Comparison of ENCODE assay signal across 27 cellular contexts in the genomic region with DNA sequence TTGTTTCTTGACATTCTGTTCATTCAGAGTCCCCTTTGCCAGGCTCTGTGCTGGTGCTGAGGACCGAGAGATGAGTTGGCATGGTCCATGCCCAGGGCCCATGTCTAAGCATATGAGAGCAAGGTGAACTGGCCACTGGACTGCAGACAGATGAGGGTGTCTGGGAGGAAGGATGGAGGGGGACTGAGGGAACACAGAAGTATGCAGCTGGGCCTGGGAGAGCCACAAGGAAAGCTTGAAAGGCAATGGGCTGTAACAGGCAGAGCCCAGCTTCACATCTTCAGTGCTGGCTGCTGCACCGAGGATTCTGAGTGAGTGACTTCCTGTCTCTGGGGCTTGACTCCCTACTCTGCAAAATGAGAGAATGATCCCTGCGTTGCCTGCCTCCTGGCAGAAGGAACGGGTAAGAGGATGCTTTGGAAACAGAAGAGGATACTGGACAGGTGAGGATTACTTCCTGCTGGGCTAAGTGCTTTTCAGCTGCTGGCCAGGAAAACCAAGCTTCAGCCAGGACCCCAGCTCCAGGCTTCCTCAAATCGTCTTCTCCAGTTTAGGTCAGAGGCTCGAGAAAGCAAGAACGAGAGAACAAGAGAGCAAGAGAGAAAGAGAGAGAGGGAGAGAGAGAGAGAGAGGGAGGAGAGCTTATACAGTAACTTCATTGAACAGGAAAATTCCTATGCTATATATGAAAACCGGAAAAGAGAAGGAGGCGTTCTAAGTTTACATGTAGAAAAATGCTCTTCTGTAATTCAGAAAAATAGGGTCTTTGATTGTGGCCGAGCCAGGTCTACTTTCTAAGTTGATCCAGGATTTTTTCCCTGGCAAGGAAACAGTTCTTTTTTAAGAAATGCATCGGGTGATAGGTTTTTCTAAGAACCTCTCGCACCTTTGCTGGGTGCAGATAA. TPM values are rescaled to one million over a fixed set of nuclear protein-coding genes. Genes with fewer than 3 reads are reported as not detected.
A peak's percentile ranks its signal among the peaks of the same experiment; 100 is the strongest.
DNase-seq lines count a peak whose midpoint lies in the region; ATAC-seq and TF ChIP-seq lines count a peak whose summit lies in the region.
"Had no signal": no experiment of that assay in that cellular context is flagged by ENCODE, and none has a peak within 500 bp of the region (broad histone marks: within the 10 kb centered on the region; RNA-seq: fewer than 3 reads in every experiment).

No MANE protein-coding gene starts in this region.

- H3K4me3 Mint-ChIP-seq in activated CD4-positive, alpha-beta memory T cell treated with anti-CD3 and anti-CD28 coated beads, Interleukin-2, amount 10 ng/mL, durations not matched to agents 7 days and 5 days: no peak overlapping the region
- H3K4me3 Mint-ChIP-seq in stimulated activated memory B cell treated with anti-CD40 and anti-IgM and Interleukin-4, amounts not matched to agents 10 μg/mL and 1 μg/mL and 100 μg/mL, for 72 hours: no peak overlapping the region
- H3K4me3 Mint-ChIP-seq: activated CD8-positive, alpha-beta memory T cell treated with anti-CD3 and anti-CD28 coated beads, Interleukin-2, amount 10 ng/mL, durations not matched to agents 7 days and 5 days; activated T-helper 1 cell treated with anti-CD3 and anti-CD28 coated beads, Interleukin-12 subunit alpha, Interleukin-12 subunit beta, Interleukin-2, Interleukin-4 antibody, amounts not matched to agents 30 ng/mL and 10 ng/mL and 1 ng/mL, durations not matched to agents 14 hours and 24 hours and 36 hours; CD4-positive, alpha-beta T cell; naive thymus-derived CD8-positive, alpha-beta T cell; stimulated activated naive B cell treated with anti-CD40 and anti-IgM and Interleukin-4, amounts not matched to agents 10 μg/mL and 1 μg/mL and 100 μg/mL, for 72 hours; T-helper 17 cell had no signal

- peak overlapping the region in 1 of 2 experiments; percentile 12 for H2BK12ac ChIP-seq in mesenchymal stem cell (ENCODE audit: low read length in 2 of 2)

- H2BK15ac ChIP-seq in mesenchymal stem cell (ENCODE audit: low read depth, poor library complexity, severe bottlenecking): peak overlapping the region; percentile 33

- no peak overlapping the region for H3K4ac ChIP-seq in mesenchymal stem cell (ENCODE audit: low read depth in 1 of 2, low read length in 2 of 2)

- H3K4me1 Mint-ChIP-seq in activated CD4-positive, alpha-beta memory T cell treated with anti-CD3 and anti-CD28 coated beads, Interleukin-2, amount 10 ng/mL, durations not matched to agents 7 days and 5 days: peaks cover 4% of the 10 kb centered on the region
- peaks cover 8% of the 10 kb centered on the region for H3K4me1 Mint-ChIP-seq in stimulated activated memory B cell treated with anti-CD40 and anti-IgM and Interleukin-4, amounts not matched to agents 10 μg/mL and 1 μg/mL and 100 μg/mL, for 72 hours

- no peak overlapping the region for H2BK5ac ChIP-seq in mesenchymal stem cell (ENCODE audit: low read depth, low read length, poor library complexity, severe bottlenecking)

- H3K23ac ChIP-seq in mesenchymal stem cell (ENCODE audit: low read length in 2 of 2): no peak overlapping the region

- H3K4me3 ChIP-seq in mesenchymal stem cell (ENCODE audit: insufficient read depth in 1 of 2, low read depth in 1 of 2, low read length in 2 of 2) (no peak overlapping the region), subcutaneous abdominal adipose tissue (ENCODE audit: low read depth in 1 of 5, low read length in 5 of 5) (no peak overlapping the region)
- H3K4me3 ChIP-seq: cardiac muscle cell had no signal

- no peak overlapping the region for H3K14ac ChIP-seq in mesenchymal stem cell (ENCODE audit: low read length in 2 of 2)

- CTCF ChIA-PET in activated CD4-positive, alpha-beta memory T cell treated with anti-CD3 and anti-CD28 coated beads, Interleukin-2, amount 10 ng/mL, durations not matched to agents 7 days and 5 days (lab: Charles Lee): interaction anchor here (0.9 to 3.4 kb wide), 3 partner anchors 12 to 168 kb away, joined by 3 to 14 read pairs (median 5); no protein-coding TSS in a partner anchor

- H4K91ac ChIP-seq in mesenchymal stem cell (ENCODE audit: low read length): no peak overlapping the region

- H2BK120ac ChIP-seq in mesenchymal stem cell (ENCODE audit: low read depth, low read length): no peak overlapping the region

- H3K79me1 ChIP-seq in mesenchymal stem cell (replicated peaks; ENCODE audit: low read length, poor library complexity, severe bottlenecking): no peaks in the 10 kb centered on the region

- H3K18ac ChIP-seq in mesenchymal stem cell (ENCODE audit: low read depth in 1 of 2, low read length in 2 of 2): no peak overlapping the region

- H3K9ac ChIP-seq in mesenchymal stem cell (ENCODE audit: low read length): no peak overlapping the region
- peak overlapping the region in 2 of 5 donors; percentile 12 to 60 for H3K9ac ChIP-seq in subcutaneous abdominal adipose tissue (ENCODE audit: low read length in 5 of 5)
- H3K9ac ChIP-seq: SK-N-SH had no signal

- H3K9me3 ChIP-seq in mesenchymal stem cell (ENCODE audit: control insufficient read depth, low read length) (no peaks in the 10 kb centered on the region), subcutaneous abdominal adipose tissue (ENCODE audit: control insufficient read depth in 5 of 5, low read length in 5 of 5) (peaks cover 0 to 3% (median 0%) of the 10 kb centered on the region in 5 donors)
- H3K9me3 ChIP-seq: SK-N-SH had no signal

- DNase-seq in DMS79 (lab: John Stamatoyannopoulos, UW) (peak; percentile 5), DMS79 treated with DMSO at 0.1 percent for 48 hours (lab: John Stamatoyannopoulos, UW) (no peak), mesenchymal stem cell (no peak)
- no peak for DNase-seq in activated CD4-positive, alpha-beta memory T cell treated with anti-CD3 and anti-CD28 coated beads, Interleukin-2, amount 10 ng/mL, durations not matched to agents 7 days and 5 days
- DNase-seq: 8988T; activated CD4-positive, alpha-beta T cell treated with anti-CD3 and anti-CD28 coated beads for 48 hours; activated CD8-positive, alpha-beta memory T cell treated with anti-CD3 and anti-CD28 coated beads, Interleukin-2, amount 10 ng/mL, durations not matched to agents 7 days and 5 days; activated naive CD4-positive, alpha-beta T cell treated with anti-CD3 and anti-CD28 coated beads, Interleukin-2, amount 50 U/mL, for 16 hours; amygdala; CD4-positive, alpha-beta T cell; GDM1; mesendoderm; naive thymus-derived CD8-positive, alpha-beta T cell; NCI-H1417 treated with DMSO at 0.1 percent for 48 hours; RPMI8226; SK-N-SH; stimulated activated CD4-positive, alpha-beta T cell treated with anti-CD3 and anti-CD28 coated beads, Interleukin-4, amount 100 ng/mL, for 1 hour; stimulated activated naive B cell treated with anti-CD40 and anti-IgM and Interleukin-4, amounts not matched to agents 10 μg/mL and 1 μg/mL and 100 μg/mL, for 72 hours; T-helper 17 cell; trophoblast cell had no signal

- POLR2A ChIA-PET in activated CD4-positive, alpha-beta memory T cell treated with anti-CD3 and anti-CD28 coated beads, Interleukin-2, amount 10 ng/mL, durations not matched to agents 7 days and 5 days (lab: Charles Lee): interaction anchor here (0.9 kb wide), 1 partner anchor 225 kb away, joined by 3 read pairs; no protein-coding TSS in a partner anchor

- no peaks in the 10 kb centered on the region for H3K9me3 Mint-ChIP-seq in activated CD4-positive, alpha-beta memory T cell treated with anti-CD3 and anti-CD28 coated beads, Interleukin-2, amount 10 ng/mL, durations not matched to agents 7 days and 5 days
- H3K9me3 Mint-ChIP-seq in stimulated activated memory B cell treated with anti-CD40 and anti-IgM and Interleukin-4, amounts not matched to agents 10 μg/mL and 1 μg/mL and 100 μg/mL, for 72 hours: no peaks in the 10 kb centered on the region
- H3K9me3 Mint-ChIP-seq: activated T-helper 1 cell treated with anti-CD3 and anti-CD28 coated beads, Interleukin-12 subunit alpha, Interleukin-12 subunit beta, Interleukin-2, Interleukin-4 antibody, amounts not matched to agents 30 ng/mL and 10 ng/mL and 1 ng/mL, durations not matched to agents 14 hours and 24 hours and 36 hours; CD4-positive, alpha-beta T cell; naive thymus-derived CD8-positive, alpha-beta T cell; stimulated activated naive B cell treated with anti-CD40 and anti-IgM and Interleukin-4, amounts not matched to agents 10 μg/mL and 1 μg/mL and 100 μg/mL, for 72 hours had no signal

- H4K8ac ChIP-seq in mesenchymal stem cell (ENCODE audit: low read length): no peak overlapping the region

- peaks cover 25% of the 10 kb centered on the region for H3K4me1 ChIP-seq in mesenchymal stem cell (ENCODE audit: control insufficient read depth, insufficient read depth, low read depth, low read length)
- H3K4me1 ChIP-seq in subcutaneous abdominal adipose tissue (ENCODE audit: control insufficient read depth in 5 of 5, insufficient read depth in 5 of 5, low read length in 5 of 5): peaks cover 41 to 92% (median 78%) of the 10 kb centered on the region in 5 donors

- ATAC-seq in GM18505 (IDR thresholded peaks at IDR 0.05; ENCODE audit: unreplicated experiment): no peak
- no peak for ATAC-seq in stimulated activated memory B cell treated with anti-CD40 and anti-IgM and Interleukin-4, amounts not matched to agents 10 μg/mL and 1 μg/mL and 100 μg/mL, for 72 hours
- ATAC-seq: activated CD8-positive, alpha-beta memory T cell treated with anti-CD3 and anti-CD28 coated beads, Interleukin-2, amount 10 ng/mL, durations not matched to agents 7 days and 5 days; naive thymus-derived CD8-positive, alpha-beta T cell; stimulated activated naive B cell treated with anti-CD40 and anti-IgM and Interleukin-4, amounts not matched to agents 10 μg/mL and 1 μg/mL and 100 μg/mL, for 72 hours; T-helper 17 cell had no signal

- WGBS in mesenchymal stem cell: 84% methylated on average over 12 of the region's 12 CpGs

- H3K27me3 ChIP-seq in mesenchymal stem cell (ENCODE audit: control insufficient read depth in 1 of 2, insufficient read depth in 1 of 2, low read length in 2 of 2) (peaks cover 7 to 74% of the 10 kb centered on the region in 2 experiments), subcutaneous abdominal adipose tissue (ENCODE audit: control insufficient read depth in 5 of 5, insufficient read depth in 4 of 5, low read length in 5 of 5) (no peaks in the 10 kb centered on the region)

- H3K27ac Mint-ChIP-seq in activated CD4-positive, alpha-beta memory T cell treated with anti-CD3 and anti-CD28 coated beads, Interleukin-2, amount 10 ng/mL, durations not matched to agents 7 days and 5 days: no peak overlapping the region
- no peak overlapping the region for H3K27ac Mint-ChIP-seq in stimulated activated memory B cell treated with anti-CD40 and anti-IgM and Interleukin-4, amounts not matched to agents 10 μg/mL and 1 μg/mL and 100 μg/mL, for 72 hours
- H3K27ac Mint-ChIP-seq: activated CD8-positive, alpha-beta memory T cell treated with anti-CD3 and anti-CD28 coated beads, Interleukin-2, amount 10 ng/mL, durations not matched to agents 7 days and 5 days; activated T-helper 1 cell treated with anti-CD3 and anti-CD28 coated beads, Interleukin-12 subunit alpha, Interleukin-12 subunit beta, Interleukin-2, Interleukin-4 antibody, amounts not matched to agents 30 ng/mL and 10 ng/mL and 1 ng/mL, durations not matched to agents 14 hours and 24 hours and 36 hours; CD4-positive, alpha-beta T cell; stimulated activated naive B cell treated with anti-CD40 and anti-IgM and Interleukin-4, amounts not matched to agents 10 μg/mL and 1 μg/mL and 100 μg/mL, for 72 hours; T-helper 17 cell had no signal

- H2AFZ ChIP-seq in mesenchymal stem cell (ENCODE audit: low read depth, low read length): no peak overlapping the region

- H3K36me3 ChIP-seq in mesenchymal stem cell (ENCODE audit: control insufficient read depth in 1 of 2, insufficient read depth in 2 of 2, low read depth in 1 of 2, low read length in 2 of 2) (no peaks in the 10 kb centered on the region), subcutaneous abdominal adipose tissue (ENCODE audit: control insufficient read depth in 5 of 5, insufficient read depth in 5 of 5, low read length in 5 of 5) (peaks cover 0 to 10% (median 3%) of the 10 kb centered on the region in 5 donors)
- H3K36me3 ChIP-seq: cardiac muscle cell had no signal

- no peak overlapping the region for H3K4me2 ChIP-seq in mesenchymal stem cell (ENCODE audit: low read length, poor library complexity, severe bottlenecking)
- H3K4me2 ChIP-seq: SK-N-SH had no signal

- H3K27me3 Mint-ChIP-seq in activated CD4-positive, alpha-beta memory T cell treated with anti-CD3 and anti-CD28 coated beads, Interleukin-2, amount 10 ng/mL, durations not matched to agents 7 days and 5 days: peaks cover 25% of the 10 kb centered on the region
- H3K27me3 Mint-ChIP-seq in stimulated activated memory B cell treated with anti-CD40 and anti-IgM and Interleukin-4, amounts not matched to agents 10 μg/mL and 1 μg/mL and 100 μg/mL, for 72 hours: peaks cover 28% of the 10 kb centered on the region

- no peaks in the 10 kb centered on the region for H3K36me3 Mint-ChIP-seq in activated CD4-positive, alpha-beta memory T cell treated with anti-CD3 and anti-CD28 coated beads, Interleukin-2, amount 10 ng/mL, durations not matched to agents 7 days and 5 days (ENCODE audit: low read depth)
- H3K36me3 Mint-ChIP-seq in stimulated activated memory B cell treated with anti-CD40 and anti-IgM and Interleukin-4, amounts not matched to agents 10 μg/mL and 1 μg/mL and 100 μg/mL, for 72 hours: no peaks in the 10 kb centered on the region
- H3K36me3 Mint-ChIP-seq: activated CD8-positive, alpha-beta memory T cell treated with anti-CD3 and anti-CD28 coated beads, Interleukin-2, amount 10 ng/mL, durations not matched to agents 7 days and 5 days; naive thymus-derived CD8-positive, alpha-beta T cell; stimulated activated naive B cell treated with anti-CD40 and anti-IgM and Interleukin-4, amounts not matched to agents 10 μg/mL and 1 μg/mL and 100 μg/mL, for 72 hours had no signal

- H3K27ac ChIP-seq in angular gyrus (ENCODE audit: low read depth, low read length) (peak overlapping the region; percentile 33), mesenchymal stem cell (ENCODE audit: low read length, poor library complexity, severe bottlenecking) (no peak overlapping the region), subcutaneous abdominal adipose tissue (ENCODE audit: low read depth, low read length) (peak overlapping the region; percentile 82)
- H3K27ac ChIP-seq: cardiac muscle cell had no signal

- H2AK5ac ChIP-seq in mesenchymal stem cell (ENCODE audit: low read length, severe bottlenecking): no peak overlapping the region

- TF ChIP-seq POLR2A in GM18505 (IDR thresholded peaks at IDR 0.05; ENCODE audit: borderline replicate concordance, extremely low read depth, insufficient read depth, insufficient read length): no peak

RNA-seq across cellular contexts. Expression of gene COL15A1, which starts 29.2 kb away (rescaled TPM):
- polyA plus RNA-seq in mesenchymal stem cell (2013, experiment 1 of 2): 4.3 TPM
- 4.2 TPM for polyA plus RNA-seq in mesenchymal stem cell (2013, experiment 2 of 2)
- total RNA-seq in activated CD4-positive, alpha-beta memory T cell treated with anti-CD3 and anti-CD28 coated beads, Interleukin-2, amount 10 ng/mL, durations not matched to agents 7 days and 5 days: under 1 TPM; 0.30 to 0.33 TPM
- total RNA-seq: CD4-positive, alpha-beta T cell; MCF 10A; naive thymus-derived CD8-positive, alpha-beta T cell; T-helper 17 cell had no signal
- polyA plus RNA-seq: naive thymus-derived CD8-positive, alpha-beta T cell had no signal
